In the genomic region with DNA sequence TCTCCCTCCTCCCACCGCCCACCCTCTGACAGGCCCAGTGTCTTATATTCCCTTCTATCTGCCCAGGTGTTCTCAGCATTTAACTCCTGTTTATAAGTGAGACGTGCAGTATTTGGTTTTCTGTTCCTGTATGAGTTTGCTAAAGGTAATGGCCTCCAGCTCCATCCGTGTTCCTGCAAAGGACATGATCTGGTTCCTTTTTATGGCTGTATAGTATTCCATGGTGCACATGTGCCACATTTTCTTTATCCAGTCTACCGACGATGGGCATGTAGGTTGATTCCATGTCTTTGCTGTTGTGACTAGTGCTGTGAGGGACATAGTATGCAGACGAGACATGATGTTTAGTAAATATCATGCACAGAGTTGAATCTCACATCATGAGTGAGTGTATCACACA, we compare ENCODE assay signal across 11 cellular contexts. TPM values are rescaled to one million over a fixed set of nuclear protein-coding genes. Genes with fewer than 3 reads are reported as not detected.
"Had no signal": no experiment of that assay in that cellular context is flagged by ENCODE, and none has a peak within 500 bp of the region (broad histone marks: within the 10 kb centered on the region; RNA-seq: fewer than 3 reads in every experiment).

No MANE protein-coding gene starts in this region.

- DNase-seq: GM23248, GOT3, H7, H9, HCEC 1CT, HFFc6 had no signal

- H3K4me2 ChIP-seq: GM23338 had no signal

- FAIRE-seq: H1 had no signal

- H3K9me3 ChIP-seq: HAP-1 had no signal

- H2AFZ ChIP-seq: GM23248, GM23338 had no signal

- H3K4me1 Mint-ChIP-seq: GM23338 had no signal

- H3K36me3 ChIP-seq: HAP-1 had no signal

- H3K27ac ChIP-seq: GM23248 had no signal

- H3K4me3 ChIP-seq: GM23248, GM23338, HAP-1 had no signal

- H3K9me3 Mint-ChIP-seq: GM23338, H9, HFFc6 had no signal

- ATAC-seq: HCT116 had no signal

- H3K4me1 ChIP-seq: HAP-1 had no signal

- H3K27ac Mint-ChIP-seq: GM23338, H9, HFFc6 had no signal

- H3K4me3 Mint-ChIP-seq: GM23338, H9, HFFc6 had no signal

- H3K9ac ChIP-seq: GM23248 had no signal

RNA-seq across cellular contexts. Expression of gene SLC6A19, which starts 7.0 kb away (rescaled TPM):
- total RNA-seq: GM23248, GM23338, H1, H4, H9, HFFc6 had no signal
- polyA plus RNA-seq: GM23248, GM23338 had no signal

RNA-seq across cellular contexts. Expression of gene SLC6A18, which starts 30.8 kb away (rescaled TPM):
- total RNA-seq: GM23248, GM23338, H1, H4, H7, H9, HFFc6 had no signal
- polyA plus RNA-seq: GM23248, GM23338, H1 had no signal
